Comparison of ENCODE assay signal across 8 cellular contexts in genomic region chr16:86554917-86555762, GRCh38. TPM values are rescaled to one million over a fixed set of nuclear protein-coding genes. Genes with fewer than 3 reads are reported as not detected.
A peak's percentile ranks its signal among the peaks of the same experiment; 100 is the strongest.
DNase-seq lines count a peak whose midpoint lies in the region; ATAC-seq and TF ChIP-seq lines count a peak whose summit lies in the region.

TSS of gene MTHFSD (minus strand) at chr16:86555235. CDS start at chr16:86555184, 51 bp downstream.

- peak within 1 kb of the TSS; percentile 92 for H3K4me3 ChIP-seq in choroid plexus epithelial cell (ENCODE audit: low read depth, low read length)

- H3K9me3 Mint-ChIP-seq in activated CD4-positive, alpha-beta T cell treated with anti-CD3 and anti-CD28 coated beads for 36 hours (ENCODE audit: low read depth) = no peaks in the 10 kb centered on the region

- intact Hi-C loops in activated CD4-positive, alpha-beta T cell treated with anti-CD3 and anti-CD28 coated beads for 36 hours (cut with DNase I, micrococcal nuclease) = loop anchor here in 1 of 2 experiments (1.0 to 10.0 kb wide), 8 partner anchors 670 to 1530 kb away; partner anchors contain the start of genes C16orf95, COX4I1, EMC8 and FBXO31

- DNase-seq in AML-193 (lab: John Stamatoyannopoulos, UW) (peak; percentile 51 to 63), NCI-H510A treated with DMSO at 0.1 percent for 48 hours (lab: John Stamatoyannopoulos, UW) (peak; percentile 66), choroid plexus epithelial cell (ENCODE audit: low read depth) (peak; percentile 94), kidney tubule cell (ENCODE audit: low spot score) (peak; percentile 91)
- DNase-seq in activated CD4-positive, alpha-beta T cell treated with anti-CD3 and anti-CD28 coated beads for 36 hours = peak; percentile 97
- DNase-seq in stimulated activated CD4-positive, alpha-beta T cell treated with anti-CD3 and anti-CD28 coated beads, Interleukin-1b, Interleukin-23, amount 100 ng/mL, for 1 hour (ENCODE audit: low read depth in 2 of 2) = peak; percentile 92 to 95

- CTCF ChIA-PET in activated CD4-positive, alpha-beta T cell treated with anti-CD3 and anti-CD28 coated beads for 36 hours (lab: Charles Lee) = interaction anchor here (0.7 to 1.9 kb wide), 3 partner anchors 9 to 411 kb away, joined by 3 to 9 read pairs (median 7); no protein-coding TSS in a partner anchor

- peaks cover 6% of the 10 kb centered on the region for H3K27me3 Mint-ChIP-seq in activated CD4-positive, alpha-beta T cell treated with anti-CD3 and anti-CD28 coated beads for 36 hours

- H3K36me3 Mint-ChIP-seq in activated CD4-positive, alpha-beta T cell treated with anti-CD3 and anti-CD28 coated beads for 36 hours (ENCODE audit: low read depth) = peaks cover 16% of the 10 kb centered on the region

- TF ChIP-seq POLR2A in GM19193 (IDR thresholded peaks at IDR 0.05; ENCODE audit: extremely low read depth, insufficient read depth, insufficient read length) = peak; percentile 95

- H3K27ac Mint-ChIP-seq in activated CD4-positive, alpha-beta T cell treated with anti-CD3 and anti-CD28 coated beads for 36 hours = peak within 1 kb of the TSS; percentile 93

- H3K4me3 Mint-ChIP-seq in activated CD4-positive, alpha-beta T cell treated with anti-CD3 and anti-CD28 coated beads for 36 hours = peak within 1 kb of the TSS; percentile 77

- peak; percentile 71 for ATAC-seq in HG03378 (IDR thresholded peaks at IDR 0.05; ENCODE audit: unreplicated experiment)
- ATAC-seq in activated CD4-positive, alpha-beta T cell treated with anti-CD3 and anti-CD28 coated beads for 36 hours = peak; percentile 95

- POLR2A ChIA-PET in activated CD4-positive, alpha-beta T cell treated with anti-CD3 and anti-CD28 coated beads for 36 hours (lab: Charles Lee) = interaction anchor here (0.6 kb wide), 1 partner anchor 109 kb away, joined by 3 read pairs; no protein-coding TSS in a partner anchor

- H3K4me1 Mint-ChIP-seq in activated CD4-positive, alpha-beta T cell treated with anti-CD3 and anti-CD28 coated beads for 36 hours = peaks cover 13% of the 10 kb centered on the region

- no peak for TF ChIP-seq CTCF in choroid plexus epithelial cell (conservative IDR thresholded peaks at IDR 0.05; ENCODE audit: low read depth, low read length)

RNA-seq across cellular contexts. Expression of gene MTHFSD, which starts in this region (rescaled TPM):
- total RNA-seq in activated CD4-positive, alpha-beta T cell treated with anti-CD3 and anti-CD28 coated beads for 36 hours = 10 to 100 TPM; 21.2 to 22.1 TPM

Comparison
In these comparisons a context has a peak if more than half of its experiments do, and no peak if none do; other contexts are left out.
1. Peak in every context shown above with its lines: DNase-seq, ATAC-seq and H3K4me3 ChIP-seq.